ENCODE assay signal across 8 cellular contexts in genomic region chr19:46404884-46405658, GRCh38. TPM values are rescaled to one million over a fixed set of nuclear protein-coding genes. Genes with fewer than 3 reads are reported as not detected.
DNase-seq lines count a peak whose midpoint lies in the region; ATAC-seq and TF ChIP-seq lines count a peak whose summit lies in the region.

No MANE protein-coding gene starts in this region.

- peak overlapping the region; percentile 92 for H2AFZ ChIP-seq in mammary epithelial cell (ENCODE audit: low read depth, low read length)

- no peaks in the 10 kb centered on the region for H3K9me3 ChIP-seq in mammary epithelial cell (replicated peaks; ENCODE audit: insufficient read depth, low read length)
- H3K9me3 ChIP-seq in thoracic aorta, result no peaks in the 10 kb centered on the region

- no peak overlapping the region for H3K27ac Mint-ChIP-seq in activated CD8-positive, alpha-beta memory T cell treated with anti-CD3 and anti-CD28 coated beads, Interleukin-2, amount 10 ng/mL, durations not matched to agents 7 days and 5 days

- no peak overlapping the region for H3K4me3 Mint-ChIP-seq in activated CD8-positive, alpha-beta memory T cell treated with anti-CD3 and anti-CD28 coated beads, Interleukin-2, amount 10 ng/mL, durations not matched to agents 7 days and 5 days

- intact Hi-C loops in mammary epithelial cell (cut with micrococcal nuclease) (loop anchor here (10.0 kb wide), 1 partner anchor 260 kb away; the partner anchor contains the start of gene DACT3), left colon (cut with DNase I, micrococcal nuclease) (loop anchor here (5.0 to 10.0 kb wide), 3 partner anchors 82 to 123 kb away; no protein-coding TSS in a partner anchor)

- peaks cover 5% of the 10 kb centered on the region for H3K79me2 ChIP-seq in mammary epithelial cell (ENCODE audit: insufficient read depth, low read length)

- peaks cover 64% of the 10 kb centered on the region for H3K27me3 Mint-ChIP-seq in activated CD8-positive, alpha-beta memory T cell treated with anti-CD3 and anti-CD28 coated beads, Interleukin-2, amount 10 ng/mL, durations not matched to agents 7 days and 5 days

- peaks cover 11% of the 10 kb centered on the region for H3K4me1 Mint-ChIP-seq in activated CD8-positive, alpha-beta memory T cell treated with anti-CD3 and anti-CD28 coated beads, Interleukin-2, amount 10 ng/mL, durations not matched to agents 7 days and 5 days

- H3K36me3 ChIP-seq in mammary epithelial cell (ENCODE audit: insufficient read depth, low read length) (no peaks in the 10 kb centered on the region), thoracic aorta (no peaks in the 10 kb centered on the region)

- H4K20me1 ChIP-seq in mammary epithelial cell (ENCODE audit: insufficient read depth, low read length), result no peaks in the 10 kb centered on the region

- H3K4me1 ChIP-seq in mammary epithelial cell (ENCODE audit: insufficient read depth, low read length) (peaks cover 32% of the 10 kb centered on the region), thoracic aorta (ENCODE audit: control insufficient read depth in 1 of 2, low read depth in 2 of 2) (peaks cover 22 to 75% of the 10 kb centered on the region in 2 donors)

- dilution Hi-C loops in mammary epithelial cell (cut with HindIII; ENCODE audit: low sequenced_read_pairs), result loop anchor here (5.0 kb wide), 2 partner anchors 42 to 82 kb away; no protein-coding TSS in a partner anchor

- H3K27me3 ChIP-seq in mammary epithelial cell (ENCODE audit: insufficient read depth, low read length) (no peaks in the 10 kb centered on the region), thoracic aorta (replicated peaks; ENCODE audit: insufficient read depth) (no peaks in the 10 kb centered on the region)

- 39% methylated on average over 26 of the region's 44 CpGs for WGBS in mammary epithelial cell (ENCODE audit: low coverage, missing lambda C conversion rate)

- DNase-seq in NCI-H82 (lab: John Stamatoyannopoulos, UW) (peak; percentile 36), NCI-H82 treated with DMSO at 0.1 percent for 48 hours (lab: John Stamatoyannopoulos, UW; ENCODE audit: unreplicated experiment) (no peak), mammary epithelial cell (no peak), left colon (no peak), thoracic aorta (ENCODE audit: low spot score) (no peak), Kasumi-1 (lab: John Stamatoyannopoulos, UW) (no peak)
- DNase-seq in activated CD8-positive, alpha-beta memory T cell treated with anti-CD3 and anti-CD28 coated beads, Interleukin-2, amount 10 ng/mL, durations not matched to agents 7 days and 5 days, result no peak

- H3K4me3 ChIP-seq in mammary epithelial cell (replicated peaks in 1 of 3; ENCODE audit: insufficient read depth in 1 of 3, low read depth in 2 of 3, low read length in 3 of 3) (peak overlapping the region in 1 of 3 experiments; percentile 49), thoracic aorta (peak overlapping the region; percentile 73)

- ATAC-seq in left colon, result peak; percentile 39
- no peak for ATAC-seq in thoracic aorta (ENCODE audit: insufficient number of reproducible peaks, low FRiP score, low read depth)
- ATAC-seq in GM19035 (IDR thresholded peaks at IDR 0.05; ENCODE audit: unreplicated experiment), result no peak
- no peak for ATAC-seq in activated CD8-positive, alpha-beta memory T cell treated with anti-CD3 and anti-CD28 coated beads, Interleukin-2, amount 10 ng/mL, durations not matched to agents 7 days and 5 days

- no peaks in the 10 kb centered on the region for H3K36me3 Mint-ChIP-seq in activated CD8-positive, alpha-beta memory T cell treated with anti-CD3 and anti-CD28 coated beads, Interleukin-2, amount 10 ng/mL, durations not matched to agents 7 days and 5 days

- no peak overlapping the region for H3K9ac ChIP-seq in mammary epithelial cell (ENCODE audit: insufficient read depth, low read length)

- no TSS peak for BruUV-seq in mammary epithelial cell (replicated peaks; lab: Mats Ljungman, UMichigan)

- TF ChIP-seq CTCF in mammary epithelial cell (conservative IDR thresholded peaks at IDR 0.05 in 1 of 2, IDR thresholded peaks at IDR 0.05 in 1 of 2; ENCODE audit: extremely low read depth in 1 of 2, insufficient read depth in 1 of 2, low read depth in 1 of 2, low read length in 2 of 2), result peak; percentile 21 to 33
- TF ChIP-seq CTCF in thoracic aorta (IDR thresholded peaks at IDR 0.05), result no peak

- CTCF ChIA-PET in mammary epithelial cell (lab: Charles Lee; ENCODE audit: low non-redundant PET), result interaction anchor here (0.6 kb wide), 1 partner anchor 540 kb away, joined by 8 read pairs; no protein-coding TSS in a partner anchor
- CTCF ChIA-PET in activated CD8-positive, alpha-beta memory T cell treated with anti-CD3 and anti-CD28 coated beads, Interleukin-2, amount 10 ng/mL, durations not matched to agents 7 days and 5 days (lab: Charles Lee), result interaction anchor here (0.6 to 8.2 kb wide), 5 partner anchors 8 to 133 kb away, joined by 3 to 71 read pairs (median 3); partner anchors contain the start of gene CCDC8

- no peaks in the 10 kb centered on the region for H3K9me3 Mint-ChIP-seq in activated CD8-positive, alpha-beta memory T cell treated with anti-CD3 and anti-CD28 coated beads, Interleukin-2, amount 10 ng/mL, durations not matched to agents 7 days and 5 days (ENCODE audit: low read depth)

- H3K4me2 ChIP-seq in mammary epithelial cell (ENCODE audit: insufficient read depth, low read depth, low read length), result peak overlapping the region; percentile 93

- in situ Hi-C loops in mammary epithelial cell (cut with MboI; ENCODE audit: low sequenced_read_pairs in 2 of 2), result loop anchor here (5.0 kb wide), 1 partner anchor 82 kb away; no protein-coding TSS in a partner anchor

- H3K27ac ChIP-seq in mammary epithelial cell (ENCODE audit: insufficient read depth, low read depth, low read length), result no peak overlapping the region
- peak overlapping the region; percentile 81 to 83 for H3K27ac ChIP-seq in thoracic aorta

RNA-seq across cellular contexts. Expression of gene CCDC8, which starts 8.3 kb away (rescaled TPM):
- total RNA-seq in mammary epithelial cell, result 100 to 1,000 TPM in 1 of 2 donors, 10 to 100 TPM in 1; 94.6 to 110 TPM
- polyA plus RNA-seq in mammary epithelial cell, result 47.7 TPM
- polyA minus RNA-seq in mammary epithelial cell, result 47.1 TPM
- 1 to 10 TPM in 1 of 2 donors, under 1 TPM in 1; 0.40 to 2.5 TPM for total RNA-seq in left colon
- 10 to 100 TPM; 22.6 to 23.0 TPM for total RNA-seq in thoracic aorta
- not detected for total RNA-seq in activated CD8-positive, alpha-beta memory T cell treated with anti-CD3 and anti-CD28 coated beads, Interleukin-2, amount 10 ng/mL, durations not matched to agents 7 days and 5 days

RNA-seq across cellular contexts. Expression of gene PNMA8C, which starts 23.7 kb away (rescaled TPM):
- total RNA-seq in mammary epithelial cell (1 to 10 TPM in 1 of 2 donors, not detected in 1; 2.3 TPM), left colon (under 1 TPM in 1 of 2 donors, not detected in 1; 0.06 TPM), thoracic aorta (1 to 10 TPM; 1.2 to 5.2 TPM)
- not detected for polyA plus RNA-seq in mammary epithelial cell
- polyA minus RNA-seq in mammary epithelial cell, result not detected
- not detected for total RNA-seq in activated CD8-positive, alpha-beta memory T cell treated with anti-CD3 and anti-CD28 coated beads, Interleukin-2, amount 10 ng/mL, durations not matched to agents 7 days and 5 days

RNA-seq across cellular contexts. Expression of gene PPP5C, which starts 58.2 kb away (rescaled TPM):
- total RNA-seq in mammary epithelial cell, result 10 to 100 TPM; 49.0 to 69.7 TPM
- polyA plus RNA-seq in mammary epithelial cell, result 116 TPM
- polyA minus RNA-seq in mammary epithelial cell, result 245 TPM
- 10 to 100 TPM; 51.8 to 80.7 TPM for total RNA-seq in left colon
- total RNA-seq in thoracic aorta, result 100 to 1,000 TPM in 1 of 2 donors, 10 to 100 TPM in 1; 60.6 to 107 TPM
- 100 to 1,000 TPM in 1 of 2 experiments, 10 to 100 TPM in 1; 99.2 to 110 TPM for total RNA-seq in activated CD8-positive, alpha-beta memory T cell treated with anti-CD3 and anti-CD28 coated beads, Interleukin-2, amount 10 ng/mL, durations not matched to agents 7 days and 5 days

Comparison
In these comparisons a context has a peak if more than half of its experiments do, and no peak if none do; other contexts are left out.
1. RNA of gene CCDC8, which starts 8.3 kb away (total RNA-seq): 94.6 to 110 TPM in mammary epithelial cell and 22.6 to 23.0 TPM in thoracic aorta; 0.40 to 2.5 TPM in left colon and not detected in activated CD8-positive, alpha-beta memory T cell treated with anti-CD3 and anti-CD28 coated beads, Interleukin-2, amount 10 ng/mL, durations not matched to agents 7 days and 5 days; every median in the first group is over 4 times any median in the second.